1 cellular context compared by ENCODE assay signal in genomic region chr10:124415210-124415609, GRCh38.
TF ChIP-seq lines count a peak whose summit lies in the region.

No MANE protein-coding gene starts in this region.

TF ChIP-seq in GM23338, 12 proteins besides CTCF, POLR2A, EP300 and RAD21:
- TF ChIP-seq ZNF114 (CRISPR knock-in tag; IDR thresholded peaks at IDR 0.05) = no peak
- no peak for TF ChIP-seq NANOG (IDR thresholded peaks at IDR 0.05; ENCODE audit: borderline replicate concordance)
- no peak for TF ChIP-seq CREB1 (CRISPR knock-in tag; IDR thresholded peaks at IDR 0.05; ENCODE audit: low read depth)
- no peak for TF ChIP-seq ZNF331 (CRISPR knock-in tag; IDR thresholded peaks at IDR 0.05; ENCODE audit: low read depth)
- no peak for TF ChIP-seq JUNB (IDR thresholded peaks at IDR 0.05; ENCODE audit: unreplicated experiment)
- TF ChIP-seq, protein P1, sequence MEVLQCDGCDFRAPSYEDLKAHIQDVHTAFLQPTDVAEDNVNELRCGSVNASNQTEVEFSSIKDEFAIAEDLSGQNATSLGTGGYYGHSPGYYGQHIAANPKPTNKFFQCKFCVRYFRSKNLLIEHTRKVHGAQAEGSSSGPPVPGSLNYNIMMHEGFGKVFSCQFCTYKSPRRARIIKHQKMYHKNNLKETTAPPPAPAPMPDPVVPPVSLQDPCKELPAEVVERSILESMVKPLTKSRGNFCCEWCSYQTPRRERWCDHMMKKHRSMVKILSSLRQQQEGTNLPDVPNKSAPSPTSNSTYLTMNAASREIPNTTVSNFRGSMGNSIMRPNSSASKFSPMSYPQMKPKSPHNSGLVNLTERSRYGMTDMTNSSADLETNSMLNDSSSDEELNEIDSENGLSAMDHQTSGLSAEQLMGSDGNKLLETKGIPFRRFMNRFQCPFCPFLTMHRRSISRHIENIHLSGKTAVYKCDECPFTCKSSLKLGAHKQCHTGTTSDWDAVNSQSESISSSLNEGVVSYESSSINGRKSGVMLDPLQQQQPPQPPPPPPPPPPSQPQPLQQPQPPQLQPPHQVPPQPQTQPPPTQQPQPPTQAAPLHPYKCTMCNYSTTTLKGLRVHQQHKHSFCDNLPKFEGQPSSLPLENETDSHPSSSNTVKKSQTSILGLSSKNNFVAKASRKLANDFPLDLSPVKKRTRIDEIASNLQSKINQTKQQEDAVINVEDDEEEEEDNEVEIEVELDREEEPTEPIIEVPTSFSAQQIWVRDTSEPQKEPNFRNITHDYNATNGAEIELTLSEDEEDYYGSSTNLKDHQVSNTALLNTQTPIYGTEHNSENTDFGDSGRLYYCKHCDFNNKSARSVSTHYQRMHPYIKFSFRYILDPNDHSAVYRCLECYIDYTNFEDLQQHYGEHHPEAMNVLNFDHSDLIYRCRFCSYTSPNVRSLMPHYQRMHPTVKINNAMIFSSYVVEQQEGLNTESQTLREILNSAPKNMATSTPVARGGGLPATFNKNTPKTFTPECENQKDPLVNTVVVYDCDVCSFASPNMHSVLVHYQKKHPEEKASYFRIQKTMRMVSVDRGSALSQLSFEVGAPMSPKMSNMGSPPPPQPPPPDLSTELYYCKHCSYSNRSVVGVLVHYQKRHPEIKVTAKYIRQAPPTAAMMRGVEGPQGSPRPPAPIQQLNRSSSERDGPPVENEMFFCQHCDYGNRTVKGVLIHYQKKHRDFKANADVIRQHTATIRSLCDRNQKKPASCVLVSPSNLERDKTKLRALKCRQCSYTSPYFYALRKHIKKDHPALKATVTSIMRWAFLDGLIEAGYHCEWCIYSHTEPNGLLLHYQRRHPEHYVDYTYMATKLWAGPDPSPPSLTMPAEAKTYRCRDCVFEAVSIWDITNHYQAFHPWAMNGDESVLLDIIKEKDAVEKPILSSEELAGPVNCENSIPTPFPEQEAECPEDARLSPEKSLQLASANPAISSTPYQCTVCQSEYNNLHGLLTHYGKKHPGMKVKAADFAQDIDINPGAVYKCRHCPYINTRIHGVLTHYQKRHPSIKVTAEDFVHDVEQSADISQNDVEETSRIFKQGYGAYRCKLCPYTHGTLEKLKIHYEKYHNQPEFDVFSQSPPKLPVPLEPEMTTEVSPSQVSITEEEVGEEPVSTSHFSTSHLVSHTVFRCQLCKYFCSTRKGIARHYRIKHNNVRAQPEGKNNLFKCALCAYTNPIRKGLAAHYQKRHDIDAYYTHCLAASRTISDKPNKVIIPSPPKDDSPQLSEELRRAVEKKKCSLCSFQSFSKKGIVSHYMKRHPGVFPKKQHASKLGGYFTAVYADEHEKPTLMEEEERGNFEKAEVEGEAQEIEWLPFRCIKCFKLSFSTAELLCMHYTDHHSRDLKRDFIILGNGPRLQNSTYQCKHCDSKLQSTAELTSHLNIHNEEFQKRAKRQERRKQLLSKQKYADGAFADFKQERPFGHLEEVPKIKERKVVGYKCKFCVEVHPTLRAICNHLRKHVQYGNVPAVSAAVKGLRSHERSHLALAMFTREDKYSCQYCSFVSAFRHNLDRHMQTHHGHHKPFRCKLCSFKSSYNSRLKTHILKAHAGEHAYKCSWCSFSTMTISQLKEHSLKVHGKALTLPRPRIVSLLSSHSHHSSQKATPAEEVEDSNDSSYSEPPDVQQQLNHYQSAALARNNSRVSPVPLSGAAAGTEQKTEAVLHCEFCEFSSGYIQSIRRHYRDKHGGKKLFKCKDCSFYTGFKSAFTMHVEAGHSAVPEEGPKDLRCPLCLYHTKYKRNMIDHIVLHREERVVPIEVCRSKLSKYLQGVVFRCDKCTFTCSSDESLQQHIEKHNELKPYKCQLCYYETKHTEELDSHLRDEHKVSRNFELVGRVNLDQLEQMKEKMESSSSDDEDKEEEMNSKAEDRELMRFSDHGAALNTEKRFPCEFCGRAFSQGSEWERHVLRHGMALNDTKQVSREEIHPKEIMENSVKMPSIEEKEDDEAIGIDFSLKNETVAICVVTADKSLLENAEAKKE (CRISPR knock-in tag; IDR thresholded peaks at IDR 0.05) = no peak
- no peak for TF ChIP-seq EZH2phosphoT487 (IDR thresholded peaks at IDR 0.05; ENCODE audit: unreplicated experiment)
- no peak for TF ChIP-seq EZH2 (IDR thresholded peaks at IDR 0.05; ENCODE audit: low read depth, unreplicated experiment)
- TF ChIP-seq POLR2AphosphoS5 (IDR thresholded peaks at IDR 0.05; ENCODE audit: low read depth) = no peak
- TF ChIP-seq, protein P2, sequence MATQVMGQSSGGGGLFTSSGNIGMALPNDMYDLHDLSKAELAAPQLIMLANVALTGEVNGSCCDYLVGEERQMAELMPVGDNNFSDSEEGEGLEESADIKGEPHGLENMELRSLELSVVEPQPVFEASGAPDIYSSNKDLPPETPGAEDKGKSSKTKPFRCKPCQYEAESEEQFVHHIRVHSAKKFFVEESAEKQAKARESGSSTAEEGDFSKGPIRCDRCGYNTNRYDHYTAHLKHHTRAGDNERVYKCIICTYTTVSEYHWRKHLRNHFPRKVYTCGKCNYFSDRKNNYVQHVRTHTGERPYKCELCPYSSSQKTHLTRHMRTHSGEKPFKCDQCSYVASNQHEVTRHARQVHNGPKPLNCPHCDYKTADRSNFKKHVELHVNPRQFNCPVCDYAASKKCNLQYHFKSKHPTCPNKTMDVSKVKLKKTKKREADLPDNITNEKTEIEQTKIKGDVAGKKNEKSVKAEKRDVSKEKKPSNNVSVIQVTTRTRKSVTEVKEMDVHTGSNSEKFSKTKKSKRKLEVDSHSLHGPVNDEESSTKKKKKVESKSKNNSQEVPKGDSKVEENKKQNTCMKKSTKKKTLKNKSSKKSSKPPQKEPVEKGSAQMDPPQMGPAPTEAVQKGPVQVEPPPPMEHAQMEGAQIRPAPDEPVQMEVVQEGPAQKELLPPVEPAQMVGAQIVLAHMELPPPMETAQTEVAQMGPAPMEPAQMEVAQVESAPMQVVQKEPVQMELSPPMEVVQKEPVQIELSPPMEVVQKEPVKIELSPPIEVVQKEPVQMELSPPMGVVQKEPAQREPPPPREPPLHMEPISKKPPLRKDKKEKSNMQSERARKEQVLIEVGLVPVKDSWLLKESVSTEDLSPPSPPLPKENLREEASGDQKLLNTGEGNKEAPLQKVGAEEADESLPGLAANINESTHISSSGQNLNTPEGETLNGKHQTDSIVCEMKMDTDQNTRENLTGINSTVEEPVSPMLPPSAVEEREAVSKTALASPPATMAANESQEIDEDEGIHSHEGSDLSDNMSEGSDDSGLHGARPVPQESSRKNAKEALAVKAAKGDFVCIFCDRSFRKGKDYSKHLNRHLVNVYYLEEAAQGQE (IDR thresholded peaks at IDR 0.05; ENCODE audit: unreplicated experiment) = no peak
- no peak for TF ChIP-seq ETS1 (IDR thresholded peaks at IDR 0.05)
- TF ChIP-seq STAT1 (IDR thresholded peaks at IDR 0.05; ENCODE audit: unreplicated experiment) = no peak
